11 cellular contexts compared by ENCODE assay signal in the genomic region with DNA sequence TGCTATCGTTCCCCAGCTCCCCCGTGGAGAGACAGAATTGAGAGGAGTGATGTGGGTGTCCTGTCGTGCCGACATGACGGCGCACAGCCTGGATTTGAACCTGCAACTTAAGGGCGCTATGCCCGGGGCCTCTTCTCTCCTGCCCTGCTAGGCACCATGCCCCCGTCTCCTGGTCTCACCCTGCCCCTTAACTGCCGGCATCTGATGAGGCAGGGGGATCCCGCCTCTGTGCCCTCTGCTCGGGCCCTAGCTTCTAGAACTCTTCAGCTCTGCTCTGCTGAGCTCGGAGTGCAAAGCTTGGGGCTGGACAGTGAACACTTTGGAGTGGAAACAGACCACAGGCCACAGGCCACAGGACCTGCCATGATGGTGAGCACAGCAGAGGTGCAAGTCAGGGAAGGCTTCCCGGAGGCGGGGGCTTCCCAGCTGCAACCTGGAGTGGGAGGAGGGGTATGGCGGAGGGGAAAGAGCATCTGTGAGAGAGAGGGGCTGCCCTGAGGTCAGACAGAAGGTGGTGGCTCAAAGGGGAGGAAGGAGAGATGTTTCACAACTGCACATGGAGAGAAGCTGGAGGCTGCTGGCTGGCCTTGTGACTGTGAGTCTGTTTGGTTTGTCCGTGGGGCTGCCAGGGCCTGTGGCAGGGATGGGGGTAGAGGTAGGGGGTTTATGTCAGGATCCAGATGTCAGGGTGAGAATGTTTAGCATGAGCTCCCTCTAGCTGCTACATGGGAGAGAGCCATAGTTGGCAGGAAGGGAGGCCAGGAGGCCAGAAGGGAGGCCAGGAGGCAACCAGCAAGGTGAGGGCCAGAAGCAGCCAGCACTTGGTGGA.
A peak's percentile ranks its signal among the peaks of the same experiment; 100 is the strongest.
DNase-seq lines count a peak whose midpoint lies in the region; ATAC-seq and TF ChIP-seq lines count a peak whose summit lies in the region.
"Had no signal": no experiment of that assay in that cellular context is flagged by ENCODE, and none has a peak within 500 bp of the region (broad histone marks: within the 10 kb centered on the region; RNA-seq: fewer than 3 reads in every experiment).

No MANE protein-coding gene starts in this region.

- no peak overlapping the region for H3K18ac ChIP-seq in trophoblast cell (ENCODE audit: low read length)

- H3K4me3 Mint-ChIP-seq in chondrocyte (ENCODE audit: unreplicated experiment): no peak overlapping the region

- H3K9ac ChIP-seq in SK-N-SH (no peak overlapping the region), Loucy (ENCODE audit: low read depth, low read length, poor library complexity, severe bottlenecking) (no peak overlapping the region), trophoblast cell (ENCODE audit: low read length) (no peak overlapping the region)

- H3K9me2 ChIP-seq in SK-N-SH (no peaks in the 10 kb centered on the region), Loucy (replicated peaks; ENCODE audit: low read depth, low read length) (no peaks in the 10 kb centered on the region)

- H2AFZ ChIP-seq in SK-N-SH (ENCODE audit: low read depth): no peak overlapping the region
- no peak overlapping the region for H2AFZ ChIP-seq in Loucy (ENCODE audit: low read length)
- no peak overlapping the region for H2AFZ ChIP-seq in trophoblast cell (ENCODE audit: insufficient read depth, low read length, poor library complexity)

- no peaks in the 10 kb centered on the region; a peak in 1 of 4 replicates for H3K4me1 ChIP-seq in SK-N-SH (ENCODE audit: control insufficient read depth in 1 of 2, insufficient read depth in 2 of 2, low read depth in 1 of 2, low read length in 1 of 2)
- H3K4me1 ChIP-seq in Loucy (ENCODE audit: insufficient read depth, low read length, poor library complexity, severe bottlenecking): peaks cover 1% of the 10 kb centered on the region
- no peaks in the 10 kb centered on the region for H3K4me1 ChIP-seq in trophoblast cell (ENCODE audit: control insufficient read depth in 1 of 2, insufficient read depth in 2 of 2, low read length in 2 of 2)

- TF ChIP-seq RAD21 in SK-N-SH (IDR thresholded peaks at IDR 0.05; ENCODE audit: low read length): peak; percentile 44

- peaks cover 12% of the 10 kb centered on the region for H3K4me1 Mint-ChIP-seq in chondrocyte (ENCODE audit: low read depth)

- H3K4me3 ChIP-seq in SK-N-SH (ENCODE audit: low read depth in 2 of 2, low read length in 1 of 2) (no peak overlapping the region), Loucy (ENCODE audit: low read length, poor library complexity, severe bottlenecking) (no peak overlapping the region), trophoblast cell (ENCODE audit: low read depth, low read length) (no peak overlapping the region)
- H3K4me3 ChIP-seq: transverse colon had no signal

- no peak overlapping the region for H2BK5ac ChIP-seq in trophoblast cell (ENCODE audit: low read depth, low read length, poor library complexity)

- H3K36me3 ChIP-seq in SK-N-SH (replicated peaks in 1 of 2; ENCODE audit: control insufficient read depth in 1 of 2, insufficient read depth in 2 of 2, low read length in 1 of 2): no peaks in the 10 kb centered on the region
- no peaks in the 10 kb centered on the region for H3K36me3 ChIP-seq in Loucy (ENCODE audit: insufficient read depth, low read length)
- peaks cover 0 to 2% of the 10 kb centered on the region in 2 experiments for H3K36me3 ChIP-seq in trophoblast cell (ENCODE audit: control insufficient read depth in 1 of 2, insufficient read depth in 2 of 2, low read length in 2 of 2)
- H3K36me3 ChIP-seq: transverse colon had no signal

- POLR2A ChIA-PET in SK-N-SH (lab: Yijun Ruan, JAX): no interaction called here

- peaks cover 2% of the 10 kb centered on the region for H3K36me3 Mint-ChIP-seq in chondrocyte (ENCODE audit: low read depth)

- no peaks in the 10 kb centered on the region for H3K79me1 ChIP-seq in trophoblast cell (ENCODE audit: low read length)

- H3K27ac Mint-ChIP-seq in chondrocyte (ENCODE audit: unreplicated experiment): no peak overlapping the region

- no peak for TF ChIP-seq EP300 in SK-N-SH (IDR thresholded peaks at IDR 0.05; ENCODE audit: borderline replicate concordance in 1 of 2, low read depth in 1 of 2, low read length in 1 of 2)

- no peak overlapping the region for H3K27ac ChIP-seq in SK-N-SH (ENCODE audit: low read depth in 2 of 2, low read length in 1 of 2)
- H3K27ac ChIP-seq in trophoblast cell (ENCODE audit: low read depth, low read length): no peak overlapping the region
- H3K27ac ChIP-seq: transverse colon had no signal

- H3K23ac ChIP-seq in trophoblast cell (ENCODE audit: low read length): no peak overlapping the region

- H3K27me3 ChIP-seq in SK-N-SH (ENCODE audit: insufficient read depth) (no peaks in the 10 kb centered on the region), Loucy (ENCODE audit: insufficient read depth, low read length, poor library complexity, severe bottlenecking) (no peaks in the 10 kb centered on the region), trophoblast cell (ENCODE audit: insufficient read depth, low read length) (no peaks in the 10 kb centered on the region)
- H3K27me3 ChIP-seq: transverse colon had no signal

- H2BK12ac ChIP-seq in trophoblast cell (ENCODE audit: low read length): no peak overlapping the region

- no peaks in the 10 kb centered on the region for H3K27me3 Mint-ChIP-seq in chondrocyte (ENCODE audit: low read depth)

- peaks cover 99% of the 10 kb centered on the region for H4K20me1 ChIP-seq in SK-N-SH (ENCODE audit: insufficient read depth)
- peaks cover 23% of the 10 kb centered on the region for H4K20me1 ChIP-seq in Loucy (ENCODE audit: insufficient read depth, low read length, poor library complexity, severe bottlenecking)

- no peak overlapping the region for H3K14ac ChIP-seq in trophoblast cell (ENCODE audit: low read length)

- H2AK5ac ChIP-seq in trophoblast cell (ENCODE audit: low read length): no peak overlapping the region

- CTCF ChIA-PET in SK-N-SH (lab: Yijun Ruan, JAX): interaction anchor here (0.6 to 1.9 kb wide), 6 partner anchors 14 to 377 kb away, joined by 3 to 5 read pairs (median 3); a partner anchor contains a TSS

- no peaks in the 10 kb centered on the region for H3K9me3 Mint-ChIP-seq in chondrocyte (ENCODE audit: low read depth)

- H2BK120ac ChIP-seq in trophoblast cell (ENCODE audit: insufficient read depth, low read length, poor library complexity): no peak overlapping the region

- no peak overlapping the region for H4K8ac ChIP-seq in trophoblast cell (ENCODE audit: low read depth, low read length)

- ATAC-seq in SK-N-SH treated with all-trans-retinoic acid at 6 μM for 48 hours: no peak
- ATAC-seq in GM21526 (IDR thresholded peaks at IDR 0.05; ENCODE audit: low FRiP score, unreplicated experiment): no peak
- no peak for ATAC-seq in HG03045 (IDR thresholded peaks at IDR 0.05; ENCODE audit: unreplicated experiment)

- H3K79me2 ChIP-seq in SK-N-SH (ENCODE audit: insufficient read depth): peaks cover 98% of the 10 kb centered on the region
- peaks cover 94% of the 10 kb centered on the region for H3K79me2 ChIP-seq in Loucy (ENCODE audit: insufficient read depth, low read length)
- H3K79me2 ChIP-seq in trophoblast cell (ENCODE audit: control insufficient read depth, insufficient read depth, low read length, poor library complexity): peaks cover 18% of the 10 kb centered on the region

- H3K4me2 ChIP-seq in SK-N-SH (no peak overlapping the region), Loucy (ENCODE audit: low read depth, low read length, poor library complexity, severe bottlenecking) (no peak overlapping the region), trophoblast cell (ENCODE audit: low read length) (no peak overlapping the region)

- H3F3A ChIP-seq in SK-N-SH (replicated peaks; ENCODE audit: insufficient read depth) (peaks cover 9% of the 10 kb centered on the region), Loucy (ENCODE audit: low read depth) (no peaks in the 10 kb centered on the region)

- H3K4ac ChIP-seq in trophoblast cell (ENCODE audit: low read depth, low read length): peak overlapping the region; percentile 71

- no peak overlapping the region for H4K91ac ChIP-seq in trophoblast cell (ENCODE audit: low read depth, low read length)

- TF ChIP-seq CTCF in SK-N-SH (IDR thresholded peaks at IDR 0.05) (peak; percentile 35), Loucy (conservative IDR thresholded peaks at IDR 0.05; ENCODE audit: low read length) (peak; percentile 40), chondrocyte (IDR thresholded peaks at IDR 0.05) (peak; percentile 57)

- H4K12ac ChIP-seq in trophoblast cell (ENCODE audit: low read depth, low read length): no peak overlapping the region

- DNase-seq in SK-N-SH (peak; percentile 41), chondrocyte (ENCODE audit: low spot score) (peak; percentile 77), trophoblast cell (peak in 1 of 2 donors; percentile 19), activated gamma-delta T cell (lab: John Stamatoyannopoulos, UW) (no peak)
- DNase-seq: foreskin melanocyte, NCI-H1105 treated with DMSO at 0.1 percent for 48 hours, transverse colon had no signal

- 92% methylated on average over 14 of the region's 17 CpGs for WGBS in SK-N-SH (ENCODE audit: low lambda C conversion rate)
- no CpG with 5 or more reads among the region's 17 CpGs for WGBS in trophoblast cell (ENCODE audit: extremely low coverage, insufficient coverage, insufficient read length)

- H3K9me3 ChIP-seq in SK-N-SH: no peaks in the 10 kb centered on the region
- H3K9me3 ChIP-seq in Loucy (ENCODE audit: insufficient read depth, low read depth, low read length): no peaks in the 10 kb centered on the region
- H3K9me3 ChIP-seq in trophoblast cell (ENCODE audit: insufficient read depth, low read depth, low read length): no peaks in the 10 kb centered on the region
- H3K9me3 ChIP-seq: transverse colon had no signal

TF ChIP-seq in SK-N-SH, 30 proteins besides CTCF, POLR2A, EP300 and RAD21:
- TF ChIP-seq MEF2A (IDR thresholded peaks at IDR 0.05; ENCODE audit: borderline replicate concordance, low read depth) (no peak), SIN3A (IDR thresholded peaks at IDR 0.05; ENCODE audit: borderline replicate concordance, low read depth, low read length) (no peak), RXRA (IDR thresholded peaks at IDR 0.05; ENCODE audit: borderline replicate concordance, low read depth) (no peak), TAF1 (IDR thresholded peaks at IDR 0.05; ENCODE audit: borderline replicate concordance, low read depth, low read length) (no peak)

TF ChIP-seq in SK-N-SH treated with all-trans-retinoic acid at 6 μM for 48 hours, 23 proteins besides CTCF, POLR2A, EP300 and RAD21 (continues in another document):
- TF ChIP-seq ZNF70 (CRISPR knock-in tag; IDR thresholded peaks at IDR 0.05): no peak
- no peak for TF ChIP-seq SNAI2 (CRISPR knock-in tag; IDR thresholded peaks at IDR 0.05)
- TF ChIP-seq ESRRG (CRISPR knock-in tag; IDR thresholded peaks at IDR 0.05): no peak
- TF ChIP-seq TOX (CRISPR knock-in tag; IDR thresholded peaks at IDR 0.05; ENCODE audit: borderline replicate concordance): no peak
